In genomic region chr20:46308258-46309157, GRCh38 we compare ENCODE assay signal across 8 cellular contexts. TPM values are rescaled to one million over a fixed set of nuclear protein-coding genes. Genes with fewer than 3 reads are reported as not detected.
DNase-seq lines count a peak whose midpoint lies in the region; ATAC-seq and TF ChIP-seq lines count a peak whose summit lies in the region.

Gene CDH22 (minus strand): TSS chr20:46308498. CDS start chr20:46251294, 57,204 bp downstream.

- peak; percentile 40 to 51 for ATAC-seq in naive B cell (ENCODE audit: low read depth in 2 of 2)
- no peak for ATAC-seq in GM19351 (IDR thresholded peaks at IDR 0.05; ENCODE audit: unreplicated experiment)

- H3K9me3 Mint-ChIP-seq in naive B cell: peaks cover 0 to 3% (median 0%) of the 10 kb centered on the region in 7 donors

- H3K27ac ChIP-seq in ACC112 (ENCODE audit: low read depth, low read length) (no peak within 1 kb of the TSS), transverse colon (no peak within 1 kb of the TSS)

- no peaks in the 10 kb centered on the region for H3K4me1 ChIP-seq in ACC112 (ENCODE audit: control insufficient read depth, insufficient read depth, low read length, unreplicated experiment)
- peaks cover 7 to 15% (median 12%) of the 10 kb centered on the region in 4 donors for H3K4me1 ChIP-seq in transverse colon

- H3K4me3 ChIP-seq in ACC112 (ENCODE audit: low read depth, low read length) (peak within 1 kb of the TSS; percentile 54; the same call in 1 of the 2 replicates), transverse colon (peak within 1 kb of the TSS; percentile 7 to 54 (median 33))

- H2AFZ ChIP-seq in ACC112 (ENCODE audit: low read length, unreplicated experiment): no peak within 1 kb of the TSS

- WGBS in transverse colon (ENCODE audit: low coverage in 1 of 2), 2 donors: 2% methylated on average over 58 of the region's 74 CpGs; no CpG with 5 or more reads in 1 of the 2 donors

- TF ChIP-seq EP300 in transverse colon (IDR thresholded peaks at IDR 0.05; ENCODE audit: low read depth): no peak

- DNase-seq in GM19238 (ENCODE audit: insufficient read length, low spot score) (peak; percentile 59), NCI-H460 (ENCODE audit: extremely low read depth, low read depth) (peak; percentile 32), activated T-cell treated with anti-CD3 and anti-CD28 coated beads for 24 hours (ENCODE audit: low read depth) (peak; percentile 15), erythroblast (lab: John Stamatoyannopoulos, UW) (peak; percentile 15 to 17), naive B cell (no peak), transverse colon (no peak)

- H3K4me1 Mint-ChIP-seq in naive B cell: peaks cover 16 to 21% (median 19%) of the 10 kb centered on the region in 3 donors

- intact Hi-C loops in transverse colon (cut with DNase I; ENCODE audit: low total_unique reads): loop anchor here (5.0 kb wide), 1 partner anchor 109 kb away; no protein-coding TSS in a partner anchor

- no peaks in the 10 kb centered on the region for H3K79me2 ChIP-seq in ACC112 (ENCODE audit: control insufficient read depth, insufficient read depth, low read length, unreplicated experiment)

- in situ Hi-C loops in transverse colon (cut with MboI; ENCODE audit: low pct_ligation_motif_present in 1 of 4, low pct_unique_long_range_greater_than_20kb in 1 of 4, low sequenced_read_pairs in 3 of 4): no loop called here

- peaks cover 0 to 12% of the 10 kb centered on the region in 2 donors for H3K36me3 Mint-ChIP-seq in naive B cell

- peaks cover 95% of the 10 kb centered on the region for H3K27me3 ChIP-seq in ACC112 (ENCODE audit: insufficient read depth, low read length)
- H3K27me3 ChIP-seq in transverse colon: peaks cover 100% of the 10 kb centered on the region

- H3K36me3 ChIP-seq in ACC112 (ENCODE audit: insufficient read depth, low read length) (no peaks in the 10 kb centered on the region), transverse colon (no peaks in the 10 kb centered on the region)

- no peaks in the 10 kb centered on the region for H3K9me3 ChIP-seq in transverse colon

- peak within 1 kb of the TSS; percentile 57 to 88 (median 74) for H3K4me3 Mint-ChIP-seq in naive B cell

- TF ChIP-seq POLR2A in erythroblast (IDR thresholded peaks at IDR 0.05; ENCODE audit: low read length) (no peak), transverse colon (IDR thresholded peaks at IDR 0.05) (no peak)

- peaks cover 71 to 83% (median 80%) of the 10 kb centered on the region in 3 donors for H3K27me3 Mint-ChIP-seq in naive B cell

- H3K27ac Mint-ChIP-seq in naive B cell: peak within 1 kb of the TSS in 2 of 6 donors; percentile 8 to 18

- TF ChIP-seq CTCF in transverse colon (IDR thresholded peaks at IDR 0.05): peak in 4 of 5 experiments; percentile 20 to 38 (median 31)

RNA-seq across cellular contexts. Expression of gene CDH22, which starts in this region (rescaled TPM):
- total RNA-seq in NCI-H460 (2014; rRNA removed; shearing (Covaris generic)): not detected in 2 replicates
- polyA plus RNA-seq in NCI-H460 (2014; cell fraction: nucleus; rRNA removed): not detected in 2 replicates
- polyA plus RNA-seq in naive B cell (ENCODE audit: low read depth in 6 of 6): not detected
- total RNA-seq in transverse colon: not detected

Comparison
In these comparisons a context has a peak if more than half of its experiments do, and no peak if none do; other contexts are left out.
1. Peak in DNase-seq in NCI-H460; RNA of the gene not detected or under 1 TPM.
2. Peak in ATAC-seq in naive B cell; RNA of the gene not detected or under 1 TPM.
3. DNase-seq: peak in GM19238 (single experiment), activated T-cell treated with anti-CD3 and anti-CD28 coated beads for 24 hours (single experiment) and erythroblast (2 of 2); none in naive B cell (single experiment) and transverse colon (single experiment).